ENCODE assay signal across 23 cellular contexts in the genomic region with DNA sequence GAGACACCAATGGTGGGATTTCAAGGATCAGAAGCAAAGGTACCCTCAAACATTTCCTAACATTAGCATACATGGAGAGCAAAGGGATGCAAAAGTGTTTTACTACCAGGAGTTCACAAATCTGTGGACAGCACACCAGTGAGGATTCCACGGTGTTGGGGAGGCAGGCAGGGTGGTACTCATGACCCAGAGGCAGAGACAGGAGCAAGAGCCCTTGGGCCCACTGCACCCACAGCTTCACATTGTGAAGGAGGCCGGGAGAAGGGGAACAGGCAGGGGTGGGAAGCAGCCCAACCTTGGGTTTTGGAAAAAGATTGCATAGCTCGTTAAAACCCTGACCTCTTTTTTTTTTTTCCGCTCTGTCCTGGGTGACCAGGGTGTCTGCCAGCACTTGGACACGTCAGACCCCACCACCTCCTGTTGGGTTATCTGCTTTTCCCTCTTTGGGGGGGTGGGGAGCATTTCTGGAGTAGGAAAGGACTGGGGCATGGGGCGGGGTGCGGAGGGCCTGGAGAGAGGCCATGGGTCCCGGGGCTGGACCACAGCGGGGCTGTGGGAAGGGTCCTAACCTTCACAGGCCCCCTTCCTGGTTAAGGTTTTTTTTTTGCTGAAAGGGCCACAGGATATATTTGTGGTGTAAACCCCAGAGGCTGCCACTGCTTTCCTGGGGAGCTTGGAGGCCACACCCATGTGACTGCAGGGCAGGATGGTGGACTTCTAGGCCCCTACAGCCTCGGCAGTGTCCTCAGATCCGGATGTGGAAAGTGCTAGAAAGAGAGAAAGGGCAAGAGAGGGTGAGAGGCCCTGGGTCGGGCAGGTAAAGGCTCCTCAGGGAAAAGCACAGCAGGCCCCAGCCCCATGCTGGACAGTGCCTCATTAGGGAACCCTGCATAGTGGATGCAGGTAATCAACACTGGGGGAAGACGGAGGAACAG. TPM values are rescaled to one million over a fixed set of nuclear protein-coding genes. Genes with fewer than 3 reads are reported as not detected.
DNase-seq lines count a peak whose midpoint lies in the region; ATAC-seq and TF ChIP-seq lines count a peak whose summit lies in the region.
"Had no signal": no experiment of that assay in that cellular context is flagged by ENCODE, and none has a peak within 500 bp of the region (broad histone marks: within the 10 kb centered on the region; RNA-seq: fewer than 3 reads in every experiment).

No MANE protein-coding gene starts in this region.

- no peak overlapping the region for H2AFZ ChIP-seq in Loucy (ENCODE audit: low read length)

- no peak overlapping the region for H3K9ac ChIP-seq in Loucy (ENCODE audit: low read depth, low read length, poor library complexity, severe bottlenecking)
- H3K9ac ChIP-seq in colonic mucosa (ENCODE audit: low read depth in 2 of 2, low read length in 2 of 2) = no peak overlapping the region

- H4K20me1 ChIP-seq in Loucy (ENCODE audit: insufficient read depth, low read length, poor library complexity, severe bottlenecking) = no peaks in the 10 kb centered on the region

- H3K4me3 Mint-ChIP-seq in activated naive CD8-positive, alpha-beta T cell treated with anti-CD3 and anti-CD28 coated beads, Interleukin-2, amount 10 ng/mL, durations not matched to agents 7 days and 5 days = peak overlapping the region; percentile 82
- H3K4me3 Mint-ChIP-seq in neural crest cell = no peak overlapping the region
- H3K4me3 Mint-ChIP-seq: activated B cell treated with CpG ODN at 0.5 μM for 24 hours, brain, mesothelial cell of epicardium had no signal

- no peaks in the 10 kb centered on the region for H3K27me3 Mint-ChIP-seq in activated naive CD8-positive, alpha-beta T cell treated with anti-CD3 and anti-CD28 coated beads, Interleukin-2, amount 10 ng/mL, durations not matched to agents 7 days and 5 days
- H3K27me3 Mint-ChIP-seq in neural crest cell (ENCODE audit: low read depth) = no peaks in the 10 kb centered on the region
- H3K27me3 Mint-ChIP-seq: activated B cell treated with CpG ODN at 0.5 μM for 24 hours, brain had no signal

- no peak overlapping the region for H3K27ac ChIP-seq in colonic mucosa
- H3K27ac ChIP-seq: 22Rv1, thyroid gland had no signal

- H3K9me3 Mint-ChIP-seq in activated naive CD8-positive, alpha-beta T cell treated with anti-CD3 and anti-CD28 coated beads, Interleukin-2, amount 10 ng/mL, durations not matched to agents 7 days and 5 days = no peaks in the 10 kb centered on the region
- H3K9me3 Mint-ChIP-seq in neural crest cell = no peaks in the 10 kb centered on the region
- H3K9me3 Mint-ChIP-seq: activated B cell treated with CpG ODN at 0.5 μM for 24 hours, brain, mesothelial cell of epicardium had no signal

- peaks cover 71% of the 10 kb centered on the region for H3K4me1 Mint-ChIP-seq in activated naive CD8-positive, alpha-beta T cell treated with anti-CD3 and anti-CD28 coated beads, Interleukin-2, amount 10 ng/mL, durations not matched to agents 7 days and 5 days
- no peaks in the 10 kb centered on the region for H3K4me1 Mint-ChIP-seq in neural crest cell
- H3K4me1 Mint-ChIP-seq: activated B cell treated with CpG ODN at 0.5 μM for 24 hours, brain had no signal

- peak; percentile 6 for ATAC-seq in activated naive CD8-positive, alpha-beta T cell treated with anti-CD3 and anti-CD28 coated beads, Interleukin-2, amount 10 ng/mL, durations not matched to agents 7 days and 5 days (ENCODE audit: low read depth)
- ATAC-seq in HG03354 (IDR thresholded peaks at IDR 0.05; ENCODE audit: poor library complexity, severe bottlenecking, unreplicated experiment) = no peak

- no peaks in the 10 kb centered on the region for H3F3A ChIP-seq in Loucy (ENCODE audit: low read depth)

- peak overlapping the region; percentile 95 for H3K27ac Mint-ChIP-seq in activated naive CD8-positive, alpha-beta T cell treated with anti-CD3 and anti-CD28 coated beads, Interleukin-2, amount 10 ng/mL, durations not matched to agents 7 days and 5 days
- H3K27ac Mint-ChIP-seq in neural crest cell (ENCODE audit: unreplicated experiment) = peak overlapping the region; percentile 78
- H3K27ac Mint-ChIP-seq: activated B cell treated with CpG ODN at 0.5 μM for 24 hours, mesothelial cell of epicardium had no signal

- H3K36me3 ChIP-seq in Loucy (ENCODE audit: insufficient read depth, low read length) (no peaks in the 10 kb centered on the region), colonic mucosa (no peaks in the 10 kb centered on the region)
- H3K36me3 ChIP-seq: heart left ventricle, Peyer's patch, thyroid gland had no signal

- peak overlapping the region; percentile 18 for H3K4me2 ChIP-seq in Loucy (ENCODE audit: low read depth, low read length, poor library complexity, severe bottlenecking)

- intact Hi-C loops in colonic mucosa (cut with DNase I) = loop anchor here (10.0 kb wide), 1 partner anchor 60 kb away; no protein-coding TSS in a partner anchor

- POLR2A ChIA-PET in activated naive CD8-positive, alpha-beta T cell treated with anti-CD3 and anti-CD28 coated beads, Interleukin-2, amount 10 ng/mL, durations not matched to agents 7 days and 5 days (lab: Charles Lee) = interaction anchor here (1.0 to 3.8 kb wide), 9 partner anchors 12 to 70 kb away, joined by 3 to 33 read pairs (median 8); a partner anchor contains a TSS

- no peaks in the 10 kb centered on the region for H3K79me2 ChIP-seq in Loucy (ENCODE audit: insufficient read depth, low read length)

- H3K9me3 ChIP-seq in Loucy (ENCODE audit: insufficient read depth, low read depth, low read length) = no peaks in the 10 kb centered on the region
- no peaks in the 10 kb centered on the region for H3K9me3 ChIP-seq in colonic mucosa
- H3K9me3 ChIP-seq: heart left ventricle, Peyer's patch, thyroid gland had no signal

- TF ChIP-seq CTCF in Loucy (conservative IDR thresholded peaks at IDR 0.05; ENCODE audit: low read length) = no peak
- no peak for TF ChIP-seq CTCF in neural crest cell (conservative IDR thresholded peaks at IDR 0.05)
- TF ChIP-seq CTCF in colonic mucosa (IDR thresholded peaks at IDR 0.05) = no peak

- peaks cover 1% of the 10 kb centered on the region for H3K36me3 Mint-ChIP-seq in activated naive CD8-positive, alpha-beta T cell treated with anti-CD3 and anti-CD28 coated beads, Interleukin-2, amount 10 ng/mL, durations not matched to agents 7 days and 5 days
- H3K36me3 Mint-ChIP-seq in neural crest cell (ENCODE audit: low read depth) = no peaks in the 10 kb centered on the region
- H3K36me3 Mint-ChIP-seq: brain had no signal

- H3K4me3 ChIP-seq in Loucy (ENCODE audit: low read length, poor library complexity, severe bottlenecking) (no peak overlapping the region), colonic mucosa (no peak overlapping the region)
- H3K4me3 ChIP-seq: heart left ventricle, Peyer's patch, thyroid gland had no signal

- no peaks in the 10 kb centered on the region for H3K27me3 ChIP-seq in Loucy (ENCODE audit: insufficient read depth, low read length, poor library complexity, severe bottlenecking)
- H3K27me3 ChIP-seq in colonic mucosa = no peaks in the 10 kb centered on the region
- H3K27me3 ChIP-seq: heart left ventricle, Peyer's patch, thyroid gland had no signal

- H3K9me2 ChIP-seq in Loucy (replicated peaks; ENCODE audit: low read depth, low read length) = no peaks in the 10 kb centered on the region

- peaks cover 37% of the 10 kb centered on the region for H3K4me1 ChIP-seq in Loucy (ENCODE audit: insufficient read depth, low read length, poor library complexity, severe bottlenecking)
- H3K4me1 ChIP-seq in colonic mucosa = peaks cover 6% of the 10 kb centered on the region
- H3K4me1 ChIP-seq: thyroid gland had no signal

- peak; percentile 63 for DNase-seq in NK-92 treated with Interleukin-12 subunit alpha and Interleukin-12 subunit beta, amount 100 ng/mL, for 24 hours (lab: John Stamatoyannopoulos, UW)
- DNase-seq in NK-92 (lab: John Stamatoyannopoulos, UW; ENCODE audit: unreplicated experiment) (no peak), neural crest cell (ENCODE audit: low read depth, low spot score) (no peak), colonic mucosa (no peak), iPS-NIHi7 (ENCODE audit: extremely low spot score) (no peak)
- DNase-seq in activated naive CD8-positive, alpha-beta T cell treated with anti-CD3 and anti-CD28 coated beads, Interleukin-2, amount 10 ng/mL, durations not matched to agents 7 days and 5 days = peak; percentile 55
- DNase-seq: activated B cell treated with CpG ODN at 0.5 μM for 24 hours; activated T-cell treated with anti-CD3 and anti-CD28 coated beads for 4 hours; NCI-H2029 treated with DMSO at 0.1 percent for 48 hours; NCI-H526 treated with DMSO at 0.1 percent for 48 hours; stimulated activated CD4-positive, alpha-beta T cell treated with anti-CD3 and anti-CD28 coated beads, Interleukin-4, amount 100 ng/mL, for 1 hour; thyroid gland had no signal

RNA-seq across cellular contexts. Expression of a gene that starts 12.5 kb away (rescaled TPM):
- total RNA-seq in activated naive CD8-positive, alpha-beta T cell treated with anti-CD3 and anti-CD28 coated beads, Interleukin-2, amount 10 ng/mL, durations not matched to agents 7 days and 5 days = under 1 TPM in 1 of 2 experiments, not detected in 1; 0.11 TPM
- total RNA-seq in neural crest cell (not detected in 2 replicates), colonic mucosa (1 to 10 TPM in 1 of 2 donors, under 1 TPM in 1; 0.58 to 1.6 TPM)
- total RNA-seq: activated B cell treated with CpG ODN at 0.5 μM for 24 hours, H1, heart left ventricle, kidney epithelial cell, M059J, mesothelial cell of epicardium, osteocyte, thyroid gland had no signal

RNA-seq across cellular contexts. Expression of a gene that starts 26.4 kb away (rescaled TPM):
- 1 to 10 TPM in 1 of 2 experiments, under 1 TPM in 1; 0.88 to 1.5 TPM for total RNA-seq in activated naive CD8-positive, alpha-beta T cell treated with anti-CD3 and anti-CD28 coated beads, Interleukin-2, amount 10 ng/mL, durations not matched to agents 7 days and 5 days
- total RNA-seq in neural crest cell (36.5 and 37.7 TPM in 2 replicates), colonic mucosa (10 to 100 TPM in 1 of 2 donors, 1 to 10 TPM in 1; 6.8 to 14.6 TPM)

RNA-seq across cellular contexts. Expression of a gene that starts 27.3 kb away (rescaled TPM):
- 100 to 1,000 TPM; 123 to 125 TPM for total RNA-seq in activated naive CD8-positive, alpha-beta T cell treated with anti-CD3 and anti-CD28 coated beads, Interleukin-2, amount 10 ng/mL, durations not matched to agents 7 days and 5 days
- total RNA-seq in neural crest cell (19.7 and 21.8 TPM in 2 replicates), colonic mucosa (10 to 100 TPM; 35.9 to 49.1 TPM)

RNA-seq across cellular contexts. Expression of a gene that starts 44.3 kb away (rescaled TPM):
- total RNA-seq in activated naive CD8-positive, alpha-beta T cell treated with anti-CD3 and anti-CD28 coated beads, Interleukin-2, amount 10 ng/mL, durations not matched to agents 7 days and 5 days = 10 to 100 TPM; 54.5 to 82.8 TPM
- total RNA-seq in neural crest cell = 41.5 and 47.9 TPM in 2 replicates
- total RNA-seq in colonic mucosa = 100 to 1,000 TPM; 203 to 264 TPM

Comparison
In these comparisons a context has a peak if more than half of its experiments do, and no peak if none do; other contexts are left out.
1. DNase-seq: peak in NK-92 treated with Interleukin-12 subunit alpha and Interleukin-12 subunit beta, amount 100 ng/mL, for 24 hours (single experiment) and activated naive CD8-positive, alpha-beta T cell treated with anti-CD3 and anti-CD28 coated beads, Interleukin-2, amount 10 ng/mL, durations not matched to agents 7 days and 5 days (single experiment); none in NK-92 (single experiment), neural crest cell (single experiment), colonic mucosa (single experiment) and iPS-NIHi7 (single experiment).